In genomic region chr17:50149425-50150353, GRCh38 we compare ENCODE assay signal across 8 cellular contexts. TPM values are rescaled to one million over a fixed set of nuclear protein-coding genes. Genes with fewer than 3 reads are reported as not detected.
A peak's percentile ranks its signal among the peaks of the same experiment; 100 is the strongest.
DNase-seq lines count a peak whose midpoint lies in the region; ATAC-seq and TF ChIP-seq lines count a peak whose summit lies in the region.

No MANE protein-coding gene starts in this region.

- H3K27ac Mint-ChIP-seq in activated naive CD4-positive, alpha-beta T cell treated with anti-CD3 and anti-CD28 coated beads for 36 hours: peak overlapping the region; percentile 96

- H3K27me3 Mint-ChIP-seq in activated naive CD4-positive, alpha-beta T cell treated with anti-CD3 and anti-CD28 coated beads for 36 hours (ENCODE audit: low read depth): no peaks in the 10 kb centered on the region

- peak overlapping the region; percentile 71 for H3K4me3 ChIP-seq in parathyroid adenoma (ENCODE audit: low read depth, low read length)

- peaks cover 20% of the 10 kb centered on the region for H3K4me1 ChIP-seq in parathyroid adenoma

- CTCF ChIA-PET in activated naive CD4-positive, alpha-beta T cell treated with anti-CD3 and anti-CD28 coated beads for 36 hours (lab: Charles Lee): interaction anchor here (0.7 to 3.6 kb wide), 6 partner anchors 10 to 57 kb away, joined by 4 to 21 read pairs (median 8); no protein-coding TSS in a partner anchor

- no peaks in the 10 kb centered on the region for H3K27me3 ChIP-seq in parathyroid adenoma (ENCODE audit: control insufficient read depth, insufficient read depth, low read length)

- H3K79me2 ChIP-seq in parathyroid adenoma: peaks cover 4% of the 10 kb centered on the region

- no peaks in the 10 kb centered on the region for H3K36me3 ChIP-seq in parathyroid adenoma (ENCODE audit: control insufficient read depth, insufficient read depth, low read length)

- intact Hi-C loops in activated naive CD4-positive, alpha-beta T cell treated with anti-CD3 and anti-CD28 coated beads for 36 hours (cut with micrococcal nuclease): loop anchor here (2.0 to 5.0 kb wide), 3 partner anchors 33 to 717 kb away; partner anchors contain the start of gene TOB1
- intact Hi-C loops in Right ventricle myocardium superior (cut with DNase I): no loop called here

- TF ChIP-seq CTCF in parathyroid adenoma (IDR thresholded peaks at IDR 0.05): peak; percentile 14

- no peaks in the 10 kb centered on the region for H3K9me3 Mint-ChIP-seq in activated naive CD4-positive, alpha-beta T cell treated with anti-CD3 and anti-CD28 coated beads for 36 hours

- no peaks in the 10 kb centered on the region for H3K9me3 ChIP-seq in parathyroid adenoma (ENCODE audit: control insufficient read depth, low read length)

- ATAC-seq in Right ventricle myocardium superior (ENCODE audit: poor library complexity) (peak; percentile 7), GM21529 (IDR thresholded peaks at IDR 0.05; ENCODE audit: unreplicated experiment) (no peak)

- H3K4me1 Mint-ChIP-seq in activated naive CD4-positive, alpha-beta T cell treated with anti-CD3 and anti-CD28 coated beads for 36 hours (ENCODE audit: low read depth): peaks cover 50% of the 10 kb centered on the region

- DNase-seq in activated CD8-positive, alpha-beta memory T cell treated with anti-CD3 and anti-CD28 coated beads for 24 hours: peak; percentile 79
- DNase-seq in activated CD8-positive, alpha-beta memory T cell treated with anti-CD3 and anti-CD28 coated beads, Interleukin-2, amount 50 U/mL, for 48 hours: no peak
- peak; percentile 73 for DNase-seq in OCI-M1 (lab: John Stamatoyannopoulos, UW)
- DNase-seq in activated naive CD4-positive, alpha-beta T cell treated with anti-CD3 and anti-CD28 coated beads for 36 hours: peak; percentile 59
- peak; percentile 83 for DNase-seq in Right ventricle myocardium superior
- DNase-seq in A172 (ENCODE audit: low spot score): no peak

- H2AFZ ChIP-seq in parathyroid adenoma: peak overlapping the region; percentile 73

- peak overlapping the region; percentile 67 for H3K9ac ChIP-seq in parathyroid adenoma

- H3K4me2 ChIP-seq in parathyroid adenoma (ENCODE audit: low read length): peak overlapping the region; percentile 66

- peak overlapping the region; percentile 24 for H3K27ac ChIP-seq in parathyroid adenoma

- H3K4me3 Mint-ChIP-seq in activated naive CD4-positive, alpha-beta T cell treated with anti-CD3 and anti-CD28 coated beads for 36 hours: peak overlapping the region; percentile 98

- H3K36me3 Mint-ChIP-seq in activated naive CD4-positive, alpha-beta T cell treated with anti-CD3 and anti-CD28 coated beads for 36 hours (ENCODE audit: low read depth): peaks cover 24% of the 10 kb centered on the region

RNA-seq across cellular contexts. Expression of gene PPP1R9B, which starts 0.8 kb away (rescaled TPM):
- total RNA-seq in activated naive CD4-positive, alpha-beta T cell treated with anti-CD3 and anti-CD28 coated beads for 36 hours: 10 to 100 TPM; 67.7 TPM
- total RNA-seq in Right ventricle myocardium superior: 35.4 TPM
- 19.1 and 35.5 TPM in 2 replicates for total RNA-seq in A172 (2014; rRNA removed; shearing (Covaris generic))

RNA-seq across cellular contexts. Expression of gene SGCA, which starts 16.1 kb away (rescaled TPM):
- total RNA-seq in activated naive CD4-positive, alpha-beta T cell treated with anti-CD3 and anti-CD28 coated beads for 36 hours: under 1 TPM in 1 of 2 experiments, not detected in 1; 0.14 TPM
- 135 TPM for total RNA-seq in Right ventricle myocardium superior
- 0.22 and 9.3 TPM in 2 replicates for total RNA-seq in A172 (2014; rRNA removed; shearing (Covaris generic))

RNA-seq across cellular contexts. Expression of gene SAMD14, which starts 19.7 kb away (rescaled TPM):
- 1 to 10 TPM; 1.1 to 1.3 TPM for total RNA-seq in activated naive CD4-positive, alpha-beta T cell treated with anti-CD3 and anti-CD28 coated beads for 36 hours
- 0.78 TPM for total RNA-seq in Right ventricle myocardium superior
- 0.50 and 0.62 TPM in 2 replicates for total RNA-seq in A172 (2014; rRNA removed; shearing (Covaris generic))

RNA-seq across cellular contexts. Expression of gene COL1A1, which starts 51.7 kb away (rescaled TPM):
- total RNA-seq in activated naive CD4-positive, alpha-beta T cell treated with anti-CD3 and anti-CD28 coated beads for 36 hours: 1 to 10 TPM in 1 of 2 experiments, under 1 TPM in 1; 0.95 to 1.7 TPM
- 28.1 TPM for total RNA-seq in Right ventricle myocardium superior
- total RNA-seq in A172 (2014; rRNA removed; shearing (Covaris generic)): 6.2 and 15.7 TPM in 2 replicates

RNA-seq across cellular contexts. Expression of gene PDK2, which starts 54.5 kb away (rescaled TPM):
- total RNA-seq in activated naive CD4-positive, alpha-beta T cell treated with anti-CD3 and anti-CD28 coated beads for 36 hours: 10 to 100 TPM; 10.5 to 11.1 TPM
- 250 TPM for total RNA-seq in Right ventricle myocardium superior
- total RNA-seq in A172 (2014; rRNA removed; shearing (Covaris generic)): 13.7 and 13.9 TPM in 2 replicates

Comparison
In these comparisons a context has a peak if more than half of its experiments do, and no peak if none do; other contexts are left out.
1. DNase-seq: peak in activated CD8-positive, alpha-beta memory T cell treated with anti-CD3 and anti-CD28 coated beads for 24 hours (single experiment), OCI-M1 (single experiment), activated naive CD4-positive, alpha-beta T cell treated with anti-CD3 and anti-CD28 coated beads for 36 hours (single experiment) and Right ventricle myocardium superior (single experiment); none in activated CD8-positive, alpha-beta memory T cell treated with anti-CD3 and anti-CD28 coated beads, Interleukin-2, amount 50 U/mL, for 48 hours (single experiment) and A172 (single experiment).
2. RNA of gene SGCA, which starts 16.1 kb away (total RNA-seq): 135 TPM in Right ventricle myocardium superior (single experiment); 0.14 TPM in activated naive CD4-positive, alpha-beta T cell treated with anti-CD3 and anti-CD28 coated beads for 36 hours and 0.22 to 9.3 TPM in A172; every median in the first group is over 10 times any median in the second.